In the genomic region with DNA sequence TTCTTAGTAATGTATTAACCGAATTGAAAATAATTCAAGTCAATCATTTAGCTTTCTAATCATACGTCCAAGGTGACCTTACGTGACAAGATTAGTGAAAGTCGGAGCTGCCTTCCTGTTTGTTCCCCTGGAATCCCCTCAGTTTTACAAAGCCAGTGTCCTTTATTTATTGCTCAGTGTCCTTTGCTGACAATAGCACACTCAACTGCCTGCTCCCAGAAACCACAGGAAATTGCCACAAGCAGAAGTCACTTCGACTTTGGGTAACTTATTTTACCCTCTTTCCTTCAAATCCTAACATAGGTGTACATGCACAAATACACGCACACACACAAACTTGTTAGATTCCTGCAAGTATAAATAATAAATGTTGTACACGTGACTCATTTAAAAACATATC, we compare ENCODE assay signal across 14 cellular contexts.
"Had no signal": no experiment of that assay in that cellular context is flagged by ENCODE, and none has a peak within 500 bp of the region (broad histone marks: within the 10 kb centered on the region; RNA-seq: fewer than 3 reads in every experiment).

No MANE protein-coding gene starts in this region.

- DNase-seq: cortex of kidney; dorsolateral prefrontal cortex; effector CD8-positive, alpha-beta T cell; foreskin melanocyte; head of caudate nucleus; kidney; left cardiac atrium; left ventricle myocardium inferior; lower lobe of right lung; natural killer cell; stimulated activated CD4-positive, alpha-beta T cell treated with anti-CD3 and anti-CD28 coated beads, Interleukin-2, amount 100 ng/mL, for 48 hours; stimulated activated naive CD8-positive, alpha-beta T cell treated with anti-CD3 and anti-CD28 coated beads, Interleukin-15, Interleukin-2, amounts not matched to agents 100 U/mL and 50 U/mL, for 24 hours; testis; upper lobe of right lung had no signal

- ATAC-seq: left cardiac atrium; lower lobe of right lung; natural killer cell; stimulated activated naive CD8-positive, alpha-beta T cell treated with anti-CD3 and anti-CD28 coated beads, Interleukin-15, Interleukin-2, amounts not matched to agents 100 U/mL and 50 U/mL, for 24 hours; upper lobe of right lung had no signal
